8 cellular contexts compared by ENCODE assay signal in the genomic region with DNA sequence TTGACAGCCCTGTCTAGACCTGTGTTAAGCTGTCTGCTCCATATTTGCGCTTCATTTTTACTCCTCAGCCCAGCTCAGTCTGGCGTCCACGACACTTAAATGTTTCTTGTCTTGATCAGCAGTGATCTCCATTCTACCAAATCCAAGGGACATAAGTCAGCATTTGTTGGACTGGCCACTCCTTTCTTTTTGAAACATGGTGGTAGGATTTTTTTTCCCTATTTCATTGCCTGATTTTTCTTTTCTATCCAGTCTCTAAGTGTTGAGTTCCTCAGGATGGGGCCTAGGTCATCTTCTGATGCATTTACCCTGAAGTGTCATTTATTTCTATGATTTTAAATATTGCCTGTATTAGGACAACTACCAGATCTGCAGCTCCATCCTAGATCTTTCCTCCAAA. TPM values are rescaled to one million over a fixed set of nuclear protein-coding genes. Genes with fewer than 3 reads are reported as not detected.
A peak's percentile ranks its signal among the peaks of the same experiment; 100 is the strongest.
DNase-seq lines count a peak whose midpoint lies in the region; ATAC-seq and TF ChIP-seq lines count a peak whose summit lies in the region.

No MANE protein-coding gene starts in this region.

- H3K9me3 ChIP-seq in ectodermal cell (ENCODE audit: control insufficient read depth, low read length): no peaks in the 10 kb centered on the region
- H3K9me3 ChIP-seq in neural progenitor cell (ENCODE audit: low read depth): no peaks in the 10 kb centered on the region

- H3K36me3 ChIP-seq in ectodermal cell (ENCODE audit: control insufficient read depth, insufficient read depth, low read length): peaks cover 4% of the 10 kb centered on the region
- H3K36me3 ChIP-seq in neural progenitor cell: no peaks in the 10 kb centered on the region

- H3K4me3 Mint-ChIP-seq in neural progenitor cell: peak overlapping the region; percentile 94

- ATAC-seq in GM19395 (IDR thresholded peaks at IDR 0.05; ENCODE audit: unreplicated experiment) (no peak), HG02840 (IDR thresholded peaks at IDR 0.05; ENCODE audit: low FRiP score, unreplicated experiment) (no peak)

- H2AFZ ChIP-seq in neural progenitor cell (replicated peaks): no peak overlapping the region

- H3K9me3 Mint-ChIP-seq in neural progenitor cell: no peaks in the 10 kb centered on the region

- H3K4me2 ChIP-seq in neural progenitor cell: peak overlapping the region; percentile 84

- peak overlapping the region; percentile 74 for H3K4me3 ChIP-seq in NB4 (ENCODE audit: low read depth, low read length)
- H3K4me3 ChIP-seq in ectodermal cell (ENCODE audit: insufficient read depth, low read depth, low read length): peak overlapping the region; percentile 83
- H3K4me3 ChIP-seq in neural progenitor cell: peak overlapping the region; percentile 75

- TF ChIP-seq POLR2A in NB4 (IDR thresholded peaks at IDR 0.05; ENCODE audit: extremely low read depth, insufficient read length): no peak

- peak overlapping the region; percentile 73 for H3K9ac ChIP-seq in neural progenitor cell

- H3K79me2 ChIP-seq in neural progenitor cell (ENCODE audit: low read depth): peaks cover 60% of the 10 kb centered on the region

- peaks cover 9% of the 10 kb centered on the region for H3K4me1 ChIP-seq in ectodermal cell (ENCODE audit: control insufficient read depth, insufficient read depth, low read length)
- H3K4me1 ChIP-seq in neural progenitor cell: peaks cover 16% of the 10 kb centered on the region

- no peak for TF ChIP-seq CTCF in C4-2B (conservative IDR thresholded peaks at IDR 0.05)
- TF ChIP-seq CTCF in NB4 (IDR thresholded peaks at IDR 0.05; ENCODE audit: low read depth, low read length): no peak
- no peak for TF ChIP-seq CTCF in neural progenitor cell (IDR thresholded peaks at IDR 0.05)

- H3K27me3 ChIP-seq in ectodermal cell (ENCODE audit: control insufficient read depth, insufficient read depth, low read length, poor library complexity, severe bottlenecking) (no peaks in the 10 kb centered on the region), neural progenitor cell (no peaks in the 10 kb centered on the region)

- H3K36me3 Mint-ChIP-seq in neural progenitor cell: peaks cover 4% of the 10 kb centered on the region

- DNase-seq in NB4 (ENCODE audit: low read depth) (no peak), neural progenitor cell (ENCODE audit: low spot score) (no peak), DMS79 (lab: John Stamatoyannopoulos, UW) (no peak), SIG-M5 (lab: John Stamatoyannopoulos, UW) (no peak)

- H3K4me1 Mint-ChIP-seq in neural progenitor cell: peaks cover 11% of the 10 kb centered on the region

- peak overlapping the region; percentile 75 for H3K27ac Mint-ChIP-seq in neural progenitor cell

- 50 to 65% methylated on average over 3 of the region's 3 CpGs for WGBS in ectodermal cell, 2 experiments

- H3F3A ChIP-seq in neural progenitor cell (ENCODE audit: low read depth): peaks cover 6% of the 10 kb centered on the region

- H3K27me3 Mint-ChIP-seq in neural progenitor cell (ENCODE audit: insufficient read depth, low read depth): peaks cover 3% of the 10 kb centered on the region

- H3K27ac ChIP-seq in C4-2B (peak overlapping the region; percentile 83; the same call in 1 of the 2 replicates), ectodermal cell (ENCODE audit: insufficient read depth, low read depth, low read length, poor library complexity, severe bottlenecking) (no peak overlapping the region), neural progenitor cell (no peak overlapping the region)

- H4K20me1 ChIP-seq in neural progenitor cell (ENCODE audit: low read depth): peaks cover 37% of the 10 kb centered on the region

RNA-seq across cellular contexts. Expression of gene NCAPH2, which starts 0.9 kb away (rescaled TPM):
- polyA plus RNA-seq in ectodermal cell (2013, experiment 1 of 4): 70.4 TPM
- polyA plus RNA-seq in ectodermal cell (2013, experiment 2 of 4): 65.5 TPM
- 46.2 TPM for polyA plus RNA-seq in ectodermal cell (2013, experiment 3 of 4)
- polyA plus RNA-seq in ectodermal cell (2013, experiment 4 of 4): 43.7 TPM
- total RNA-seq in neural progenitor cell (ENCODE audit: low replicate concordance): 41.2 and 64.4 TPM in 2 replicates

RNA-seq across cellular contexts. Expression of gene LMF2, which starts 1.4 kb away (rescaled TPM):
- 48.2 TPM for polyA plus RNA-seq in ectodermal cell (2013, experiment 1 of 4)
- 45.3 TPM for polyA plus RNA-seq in ectodermal cell (2013, experiment 2 of 4)
- 39.0 TPM for polyA plus RNA-seq in ectodermal cell (2013, experiment 3 of 4)
- polyA plus RNA-seq in ectodermal cell (2013, experiment 4 of 4): 40.1 TPM
- 7.1 and 38.2 TPM in 2 replicates for total RNA-seq in neural progenitor cell (ENCODE audit: low replicate concordance)

RNA-seq across cellular contexts. Expression of gene SCO2, which starts 16.5 kb away (rescaled TPM):
- polyA plus RNA-seq in ectodermal cell (2013, experiment 1 of 4): not detected
- polyA plus RNA-seq in ectodermal cell (2013, experiment 2 of 4): 0.36 TPM
- 0.69 TPM for polyA plus RNA-seq in ectodermal cell (2013, experiment 3 of 4)
- 2.1 TPM for polyA plus RNA-seq in ectodermal cell (2013, experiment 4 of 4)
- 1.1 TPM in 1 of 2 replicates, not detected in the other for total RNA-seq in neural progenitor cell (ENCODE audit: low replicate concordance)

RNA-seq across cellular contexts. Expression of gene TYMP, which starts 20.9 kb away (rescaled TPM):
- polyA plus RNA-seq in ectodermal cell (2013, experiment 1 of 4): 0.39 TPM
- polyA plus RNA-seq in ectodermal cell (2013, experiment 2 of 4): 0.36 TPM
- 1.1 TPM for polyA plus RNA-seq in ectodermal cell (2013, experiment 3 of 4)
- polyA plus RNA-seq in ectodermal cell (2013, experiment 4 of 4): 1.5 TPM
- total RNA-seq in neural progenitor cell (ENCODE audit: low replicate concordance): 0.81 TPM in 1 of 2 replicates, not detected in the other

RNA-seq across cellular contexts. Expression of gene MIOX, which starts 22.2 kb away (rescaled TPM):
- polyA plus RNA-seq in ectodermal cell (2013, experiment 1 of 4): not detected
- 0.44 TPM for polyA plus RNA-seq in ectodermal cell (2013, experiment 2 of 4)
- polyA plus RNA-seq in ectodermal cell (2013, experiment 3 of 4): not detected
- not detected for polyA plus RNA-seq in ectodermal cell (2013, experiment 4 of 4)
- not detected in 2 replicates for total RNA-seq in neural progenitor cell (ENCODE audit: low replicate concordance)
